Comparison of ENCODE assay signal across 9 cellular contexts in genomic region chr18:74292541-74292858, GRCh38. TPM values are rescaled to one million over a fixed set of nuclear protein-coding genes. Genes with fewer than 3 reads are reported as not detected.
A peak's percentile ranks its signal among the peaks of the same experiment; 100 is the strongest.
DNase-seq lines count a peak whose midpoint lies in the region; ATAC-seq and TF ChIP-seq lines count a peak whose summit lies in the region.
"Had no signal": no experiment of that assay in that cellular context is flagged by ENCODE, and none has a peak within 500 bp of the region (broad histone marks: within the 10 kb centered on the region; RNA-seq: fewer than 3 reads in every experiment).

No MANE protein-coding gene starts in this region.

- H3K9me3 Mint-ChIP-seq in HFFc6, result no peaks in the 10 kb centered on the region
- H3K9me3 Mint-ChIP-seq in effector memory CD8-positive, alpha-beta T cell, result no peaks in the 10 kb centered on the region

- POLR2A ChIA-PET in A673 (lab: Charles Lee; ENCODE audit: low non-redundant PET), result no interaction called here

- no peaks in the 10 kb centered on the region for H3K27me3 Mint-ChIP-seq in HFFc6 (ENCODE audit: insufficient read depth)
- no peaks in the 10 kb centered on the region for H3K27me3 Mint-ChIP-seq in effector memory CD8-positive, alpha-beta T cell

- H3K36me3 Mint-ChIP-seq in HFFc6 (ENCODE audit: low read depth), result peaks cover 5% of the 10 kb centered on the region
- H3K36me3 Mint-ChIP-seq in effector memory CD8-positive, alpha-beta T cell (ENCODE audit: insufficient read depth), result peaks cover 11% of the 10 kb centered on the region

- intact Hi-C loops in A673 (cut with micrococcal nuclease; ENCODE audit: unreplicated experiment), result no loop called here

- peak overlapping the region; percentile 71 for H3K4me3 ChIP-seq in A673 (ENCODE audit: low read depth, low read length, poor library complexity, severe bottlenecking)
- peak overlapping the region; percentile 95 to 100 for H3K4me3 ChIP-seq in cardiac fibroblast (replicated peaks in 1 of 2; ENCODE audit: low read depth in 2 of 2, low read length in 2 of 2)
- H3K4me3 ChIP-seq in mucosa of rectum (ENCODE audit: low read length in 2 of 2), result peak overlapping the region; percentile 71 to 93

- peak overlapping the region; percentile 70; the same call in 1 of the 2 replicates for H3K27ac Mint-ChIP-seq in HFFc6
- no peak overlapping the region for H3K27ac Mint-ChIP-seq in effector memory CD8-positive, alpha-beta T cell

- H3K4me3 Mint-ChIP-seq in HFFc6, result peak overlapping the region; percentile 95
- peak overlapping the region in 1 of 2 donors; percentile 90 for H3K4me3 Mint-ChIP-seq in effector memory CD8-positive, alpha-beta T cell

- H3K9me3 ChIP-seq in A673 (ENCODE audit: low read depth, low read length, poor library complexity, severe bottlenecking), result no peaks in the 10 kb centered on the region
- no peaks in the 10 kb centered on the region for H3K9me3 ChIP-seq in mucosa of rectum (ENCODE audit: control insufficient read depth in 2 of 2, low read length in 2 of 2)

- BruUV-seq in A673 (replicated peaks; lab: Mats Ljungman, UMichigan), result no TSS peak

- no peak for TF ChIP-seq CTCF in A673 (conservative IDR thresholded peaks at IDR 0.05; ENCODE audit: low read depth, low read length)
- no peak for TF ChIP-seq CTCF in HFFc6 (IDR thresholded peaks at IDR 0.05)
- no peak for TF ChIP-seq CTCF in cardiac fibroblast (IDR thresholded peaks at IDR 0.05; ENCODE audit: low read depth, low read length)

- H3K27ac ChIP-seq in A673 (ENCODE audit: low read depth, low read length, poor library complexity, severe bottlenecking) (no peak overlapping the region), mucosa of rectum (ENCODE audit: low read depth in 2 of 2, low read length in 2 of 2) (peak overlapping the region; percentile 65 to 79)

- DNase-seq in A673 (ENCODE audit: low spot score) (no peak), HFFc6 (no peak), cardiac fibroblast (ENCODE audit: low read depth in 2 of 2) (no peak), KG1 (lab: John Stamatoyannopoulos, UW) (no peak)
- no peak for DNase-seq in effector memory CD8-positive, alpha-beta T cell

- no peak for ATAC-seq in effector memory CD8-positive, alpha-beta T cell (replicated peaks)
- ATAC-seq in HG03280 (IDR thresholded peaks at IDR 0.05; ENCODE audit: unreplicated experiment), result no peak
- no peak for ATAC-seq in GM21529 (IDR thresholded peaks at IDR 0.05; ENCODE audit: unreplicated experiment)

- H3K9ac ChIP-seq in mucosa of rectum (ENCODE audit: low read depth in 1 of 2, low read length in 2 of 2), result peak overlapping the region; percentile 52 to 65

- H3K36me3 ChIP-seq in A673 (ENCODE audit: insufficient read depth, low read length, poor library complexity, severe bottlenecking) (no peaks in the 10 kb centered on the region), mucosa of rectum (ENCODE audit: control insufficient read depth in 2 of 2, insufficient read depth in 2 of 2, low read length in 2 of 2) (no peaks in the 10 kb centered on the region)

- H3K4me1 ChIP-seq in A673 (ENCODE audit: insufficient read depth, low read length, poor library complexity, severe bottlenecking) (no peaks in the 10 kb centered on the region), mucosa of rectum (ENCODE audit: control insufficient read depth in 2 of 2, insufficient read depth in 2 of 2, low read length in 2 of 2) (peaks cover 6 to 8% of the 10 kb centered on the region in 2 donors)

- H3K27me3 ChIP-seq in A673 (replicated peaks; ENCODE audit: insufficient read depth, low read depth, low read length, poor library complexity) (no peaks in the 10 kb centered on the region), mucosa of rectum (ENCODE audit: control insufficient read depth in 2 of 2, insufficient read depth in 2 of 2, low read length in 2 of 2) (no peaks in the 10 kb centered on the region)

- H3K4me1 Mint-ChIP-seq in HFFc6 (ENCODE audit: low read depth), result peaks cover 48% of the 10 kb centered on the region
- peaks cover 7 to 10% of the 10 kb centered on the region in 2 donors for H3K4me1 Mint-ChIP-seq in effector memory CD8-positive, alpha-beta T cell (ENCODE audit: low read depth in 2 of 2)

- CTCF ChIA-PET in A673 (lab: Charles Lee), result no interaction called here

RNA-seq across cellular contexts. Expression of gene CYB5A, which starts 0.7 kb away (rescaled TPM):
- 38.7 and 39.2 TPM in 2 replicates for total RNA-seq in A673 (2021)
- total RNA-seq in HFFc6 (2021; fragmentation: NEBNext Ultra II Directional; extraction: Animal tissue kit (Norgen Biotek cat#: 25700)), result 10 to 100 TPM; 60.4 to 83.3 (median 69.1) TPM

RNA-seq across cellular contexts. Expression of gene C18orf63, which starts 23.1 kb away (rescaled TPM):
- not detected in 2 replicates for total RNA-seq in A673 (2021)
- total RNA-seq in HFFc6 (2021; fragmentation: NEBNext Ultra II Directional; extraction: Animal tissue kit (Norgen Biotek cat#: 25700)), result not detected
- total RNA-seq: glomerular endothelial cell had no signal
